ENCODE assay signal across 1 cellular context in genomic region chr21:45969921-45970673, GRCh38.
TF ChIP-seq lines count a peak whose summit lies in the region.

No MANE protein-coding gene starts in this region.

TF ChIP-seq in IMR-90, 13 proteins besides CTCF, POLR2A, EP300 and RAD21:
- TF ChIP-seq SMC3 (IDR thresholded peaks at IDR 0.05; ENCODE audit: low read depth, low read length) (no peak), MXI1 (IDR thresholded peaks at IDR 0.05; ENCODE audit: borderline replicate concordance, low read depth, low read length) (no peak), MAFK (IDR thresholded peaks at IDR 0.05; ENCODE audit: low read depth, low read length) (no peak), RFX5 (IDR thresholded peaks at IDR 0.05; ENCODE audit: low read depth, low read length) (no peak), RCOR1 (IDR thresholded peaks at IDR 0.05; ENCODE audit: insufficient replicate concordance, low read length) (no peak)
